ENCODE assay signal across 10 cellular contexts in the genomic region with DNA sequence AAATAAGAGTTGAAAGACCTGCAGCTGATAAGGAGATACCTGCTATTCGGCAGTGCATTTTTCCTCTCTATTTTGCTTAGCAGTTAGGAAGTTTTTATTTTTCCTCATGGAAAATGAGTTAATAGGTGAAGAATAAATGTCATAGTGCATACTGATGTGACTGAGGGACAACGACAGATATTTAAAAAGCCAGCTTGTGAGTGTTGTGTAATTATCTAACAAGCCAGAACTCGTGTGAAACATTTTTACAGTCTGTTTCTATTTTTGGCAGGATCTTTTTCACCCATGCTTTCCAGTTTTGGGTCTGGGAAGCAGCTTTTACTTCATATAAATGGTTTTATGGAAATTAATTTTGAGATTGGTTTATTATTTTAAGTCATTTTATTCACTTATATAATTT. TPM values are rescaled to one million over a fixed set of nuclear protein-coding genes. Genes with fewer than 3 reads are reported as not detected.
DNase-seq lines count a peak whose midpoint lies in the region; ATAC-seq and TF ChIP-seq lines count a peak whose summit lies in the region.
"Had no signal": no experiment of that assay in that cellular context is flagged by ENCODE, and none has a peak within 500 bp of the region (broad histone marks: within the 10 kb centered on the region; RNA-seq: fewer than 3 reads in every experiment).

No MANE protein-coding gene starts in this region.

- no TSS peak for BruUV-seq in IMR-90 (replicated peaks; lab: Mats Ljungman, UMichigan)

- H4K91ac ChIP-seq in IMR-90 (ENCODE audit: insufficient read depth, low read depth, low read length): no peak overlapping the region

- H3K4ac ChIP-seq in IMR-90 (ENCODE audit: low read depth, low read length): no peak overlapping the region

- no peak for TF ChIP-seq RAD21 in IMR-90 (IDR thresholded peaks at IDR 0.05; ENCODE audit: low read length)

- no peak overlapping the region for H2BK15ac ChIP-seq in IMR-90 (ENCODE audit: low read depth, low read length)

- H3K18ac ChIP-seq in IMR-90 (ENCODE audit: low read depth, low read length): no peak overlapping the region

- H4K8ac ChIP-seq in IMR-90 (ENCODE audit: low read depth in 2 of 2, low read length in 2 of 2): no peak overlapping the region

- peaks cover 18 to 75% (median 65%) of the 10 kb centered on the region in 11 experiments; a peak in 19 of 22 replicates for H4K20me1 ChIP-seq in BLaER1 treated with 17β-estradiol and CSF1 and Interleukin-3, amounts not matched to agents 10 nM and 100 nM
- H4K20me1 ChIP-seq in IMR-90 (ENCODE audit: insufficient read depth, low read length): peaks cover 48% of the 10 kb centered on the region; the same call in 1 of the 2 replicates

- peaks cover 0 to 20% (median 9%) of the 10 kb centered on the region in 11 experiments; a peak in 20 of 22 replicates for H3K36me3 ChIP-seq in BLaER1 treated with 17β-estradiol and CSF1 and Interleukin-3, amounts not matched to agents 10 nM and 100 nM
- H3K36me3 ChIP-seq in IMR-90 (ENCODE audit: control insufficient read depth, insufficient read depth, low read length) (no peaks in the 10 kb centered on the region), breast epithelium (no peaks in the 10 kb centered on the region)

- no peak overlapping the region for H2AK9ac ChIP-seq in IMR-90 (replicated peaks; ENCODE audit: low read depth, low read length, poor library complexity)

- peaks cover 3% of the 10 kb centered on the region; the same call in 1 of the 2 replicates for H3K9me1 ChIP-seq in IMR-90 (ENCODE audit: insufficient read depth, low read length)

- no peak overlapping the region for H3K23ac ChIP-seq in IMR-90 (ENCODE audit: low read depth, low read length)

- H3K4me2 ChIP-seq in BLaER1 treated with 17β-estradiol and CSF1 and Interleukin-3, amounts not matched to agents 10 nM and 100 nM: peak overlapping the region; percentile 73 to 98 (median 86)
- peak overlapping the region; percentile 25; the same call in 1 of the 2 replicates for H3K4me2 ChIP-seq in IMR-90 (ENCODE audit: low read depth, low read length)

- TF ChIP-seq POLR2A in IMR-90 (IDR thresholded peaks at IDR 0.05; ENCODE audit: low read depth, low read length) (no peak), breast epithelium (IDR thresholded peaks at IDR 0.05) (no peak)

- H2AK5ac ChIP-seq in IMR-90 (ENCODE audit: low read depth, low read length): no peak overlapping the region

- no peak for ATAC-seq in IMR-90 (ENCODE audit: low read depth)
- ATAC-seq in GM18909 (IDR thresholded peaks at IDR 0.05; ENCODE audit: poor library complexity, unreplicated experiment): no peak

- H3K9ac ChIP-seq in BLaER1 treated with 17β-estradiol and CSF1 and Interleukin-3, amounts not matched to agents 10 nM and 100 nM: no peak overlapping the region
- no peak overlapping the region for H3K9ac ChIP-seq in IMR-90 (ENCODE audit: low read depth, low read length)

- intact Hi-C loops in IMR-90 (cut with micrococcal nuclease) (no loop called here), breast epithelium (cut with DNase I; ENCODE audit: low total_unique reads) (no loop called here)

- CTCF ChIA-PET in IMR-90 (lab: Yijun Ruan, JAX): interaction anchor here (2.0 kb wide), 1 partner anchor 80 kb away, joined by 5 read pairs; no protein-coding TSS in a partner anchor

- H3K79me1 ChIP-seq in IMR-90 (ENCODE audit: low read depth in 1 of 2, low read length in 2 of 2): peaks cover 14 to 61% of the 10 kb centered on the region in 2 experiments

- no peak overlapping the region for H3K56ac ChIP-seq in IMR-90 (ENCODE audit: extremely low read depth, insufficient read depth, low read length)

- H3K4me3 ChIP-seq in BLaER1 treated with 17β-estradiol and CSF1 and Interleukin-3, amounts not matched to agents 10 nM and 100 nM: peak overlapping the region in 2 of 10 experiments; percentile 5 to 7; a peak in 2 of 20 replicates
- H3K4me3 ChIP-seq in IMR-90 (ENCODE audit: insufficient read depth, low read depth, low read length) (no peak overlapping the region), breast epithelium (peak overlapping the region in 2 of 3 donors; percentile 11 to 90)

- H2BK120ac ChIP-seq in IMR-90 (ENCODE audit: low read depth, low read length): no peak overlapping the region

- no peak overlapping the region for H4K5ac ChIP-seq in IMR-90 (ENCODE audit: low read depth, low read length)

- no peak overlapping the region for H2BK20ac ChIP-seq in IMR-90 (ENCODE audit: low read depth, low read length)

- no CpG with 5 or more reads among the region's 3 CpGs for WGBS in IMR-90 (ENCODE audit: extremely low coverage in 2 of 2, insufficient read length in 1 of 2), 2 experiments

- no peak overlapping the region for H2BK5ac ChIP-seq in IMR-90 (ENCODE audit: low read depth, low read length, poor library complexity, severe bottlenecking)

- peaks cover 25 to 55% (median 40%) of the 10 kb centered on the region in 10 experiments for H3K4me1 ChIP-seq in BLaER1 treated with 17β-estradiol and CSF1 and Interleukin-3, amounts not matched to agents 10 nM and 100 nM
- H3K4me1 ChIP-seq in IMR-90 (ENCODE audit: control insufficient read depth, insufficient read depth, low read length): peaks cover 2% of the 10 kb centered on the region
- H3K4me1 ChIP-seq in breast epithelium: peaks cover 0 to 7% of the 10 kb centered on the region in 2 donors

- H3K27me3 ChIP-seq in BLaER1 treated with 17β-estradiol and CSF1 and Interleukin-3, amounts not matched to agents 10 nM and 100 nM: no peaks in the 10 kb centered on the region
- H3K27me3 ChIP-seq in IMR-90 (ENCODE audit: control insufficient read depth, insufficient read depth, low read length): no peaks in the 10 kb centered on the region
- no peaks in the 10 kb centered on the region for H3K27me3 ChIP-seq in breast epithelium

- dilution Hi-C loops in IMR-90 (cut with HindIII; ENCODE audit: low sequenced_read_pairs, unreplicated experiment): no loop called here

- POLR2A ChIA-PET in IMR-90 (lab: Charles Lee; ENCODE audit: unreplicated experiment): no interaction called here

- in situ Hi-C loops in IMR-90 (cut with MboI; ENCODE audit: low sequenced_read_pairs): no loop called here

- TF ChIP-seq CTCF in IMR-90 (conservative IDR thresholded peaks at IDR 0.05; ENCODE audit: low read depth, low read length) (no peak), breast epithelium (IDR thresholded peaks at IDR 0.05) (no peak)

- H3K27ac ChIP-seq in BLaER1 treated with 17β-estradiol and CSF1 and Interleukin-3, amounts not matched to agents 10 nM and 100 nM: no peak overlapping the region
- no peak overlapping the region for H3K27ac ChIP-seq in IMR-90 (ENCODE audit: insufficient read depth, low read length)
- H3K27ac ChIP-seq in breast epithelium: peak overlapping the region in 1 of 2 donors; percentile 26

- DNase-seq in IMR-90 (no peak), breast epithelium (ENCODE audit: low spot score in 2 of 2) (no peak), myocyte (ENCODE audit: low read depth) (peak; percentile 30), dermis blood vessel endothelial cell (no peak), DMS53 (lab: John Stamatoyannopoulos, UW) (no peak)
- DNase-seq in activated CD8-positive, alpha-beta memory T cell treated with anti-CD3 and anti-CD28 coated beads, Interleukin-2, amount 50 U/mL, for 48 hours: no peak
- DNase-seq: NCI-H187 treated with DMSO at 0.1 percent for 48 hours, T-helper 1 cell had no signal

- H3K14ac ChIP-seq in IMR-90 (replicated peaks; ENCODE audit: low read depth, low read length): no peak overlapping the region

- peaks cover 0 to 8% (median 0%) of the 10 kb centered on the region in 11 experiments; a peak in 5 of 22 replicates for H3K9me3 ChIP-seq in BLaER1 treated with 17β-estradiol and CSF1 and Interleukin-3, amounts not matched to agents 10 nM and 100 nM (replicated peaks in 1 of 11)
- H3K9me3 ChIP-seq in IMR-90 (ENCODE audit: control insufficient read depth, insufficient read depth, low read length): no peaks in the 10 kb centered on the region
- H3K9me3 ChIP-seq in breast epithelium: no peaks in the 10 kb centered on the region

- H2AFZ ChIP-seq in IMR-90 (replicated peaks; ENCODE audit: low read length, poor library complexity): no peak overlapping the region

TF ChIP-seq in IMR-90, 13 proteins besides CTCF, POLR2A, EP300 and RAD21:
- TF ChIP-seq BHLHE40 (IDR thresholded peaks at IDR 0.05; ENCODE audit: low read depth, low read length) (no peak), RCOR1 (IDR thresholded peaks at IDR 0.05; ENCODE audit: insufficient replicate concordance, low read length) (no peak), CEBPB (IDR thresholded peaks at IDR 0.05; ENCODE audit: low read depth, low read length) (0 out of 2 replicates have a peak, but pooled peaks have one; percentile 4)
- TF ChIP-seq, protein P1, sequence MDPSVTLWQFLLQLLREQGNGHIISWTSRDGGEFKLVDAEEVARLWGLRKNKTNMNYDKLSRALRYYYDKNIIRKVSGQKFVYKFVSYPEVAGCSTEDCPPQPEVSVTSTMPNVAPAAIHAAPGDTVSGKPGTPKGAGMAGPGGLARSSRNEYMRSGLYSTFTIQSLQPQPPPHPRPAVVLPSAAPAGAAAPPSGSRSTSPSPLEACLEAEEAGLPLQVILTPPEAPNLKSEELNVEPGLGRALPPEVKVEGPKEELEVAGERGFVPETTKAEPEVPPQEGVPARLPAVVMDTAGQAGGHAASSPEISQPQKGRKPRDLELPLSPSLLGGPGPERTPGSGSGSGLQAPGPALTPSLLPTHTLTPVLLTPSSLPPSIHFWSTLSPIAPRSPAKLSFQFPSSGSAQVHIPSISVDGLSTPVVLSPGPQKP (IDR thresholded peaks at IDR 0.05; ENCODE audit: borderline replicate concordance, low read depth, low read length): no peak

RNA-seq across cellular contexts. Expression of a gene that starts 2.9 kb away (rescaled TPM):
- total RNA-seq in IMR-90 (2012; rRNA removed) (27.8 and 35.1 TPM in 2 replicates), breast epithelium (10 to 100 TPM; 31.8 to 56.5 (median 34.7) TPM), myocyte (20.9 and 30.3 TPM in 2 replicates), dermis blood vessel endothelial cell (25.2 and 25.7 TPM in 2 replicates)
- 13.2 and 15.4 TPM in 2 replicates for polyA plus RNA-seq in IMR-90 (2012; rRNA removed)
- polyA plus RNA-seq in IMR-90 (2012; cell fraction: cytosol; rRNA removed): 6.2 and 8.7 TPM in 2 replicates
- polyA plus RNA-seq in IMR-90 (2012; cell fraction: nucleus; rRNA removed; ENCODE audit: low replicate concordance): 6.1 and 20.6 TPM in 2 replicates
- 12.3 TPM for polyA plus RNA-seq in myocyte (2012)
